9 cellular contexts compared by ENCODE assay signal in genomic region chr14:34018564-34019244, GRCh38.
A peak's percentile ranks its signal among the peaks of the same experiment; 100 is the strongest.
DNase-seq lines count a peak whose midpoint lies in the region; ATAC-seq and TF ChIP-seq lines count a peak whose summit lies in the region.
"Had no signal": no experiment of that assay in that cellular context is flagged by ENCODE, and none has a peak within 500 bp of the region (broad histone marks: within the 10 kb centered on the region; RNA-seq: fewer than 3 reads in every experiment).

No MANE protein-coding gene starts in this region.

- WGBS in testis, 2 donors: 22 to 25% methylated on average over 17 of the region's 17 CpGs

- DNase-seq in BE2C (no peak), NOMO-1 treated with DMSO at 0.1 percent for 48 hours (lab: John Stamatoyannopoulos, UW; ENCODE audit: unreplicated experiment) (peak; percentile 62), Right ventricle myocardium superior (peak; percentile 67), testis (peak; percentile 63), upper lobe of right lung (no peak), Kasumi-1 (lab: John Stamatoyannopoulos, UW) (no peak)

- TF ChIP-seq POLR2A in testis (IDR thresholded peaks at IDR 0.05): no peak

- H3K4me3 ChIP-seq in BE2C (ENCODE audit: low read depth, low read length) (peak overlapping the region; percentile 48), testis (peak overlapping the region; percentile 26 to 33), upper lobe of right lung (no peak overlapping the region)

- H3K27me3 ChIP-seq in BE2C: no peaks in the 10 kb centered on the region
- no peaks in the 10 kb centered on the region for H3K27me3 ChIP-seq in testis
- H3K27me3 ChIP-seq in upper lobe of right lung: no peaks in the 10 kb centered on the region

- ATAC-seq in GM21529 (IDR thresholded peaks at IDR 0.05; ENCODE audit: unreplicated experiment) (peak; percentile 69), Right ventricle myocardium superior (ENCODE audit: poor library complexity) (peak; percentile 90), GM18502 (IDR thresholded peaks at IDR 0.05; ENCODE audit: poor library complexity, unreplicated experiment) (no peak), upper lobe of right lung (no peak)

- intact Hi-C loops in Right ventricle myocardium superior (cut with DNase I): no loop called here
- intact Hi-C loops in testis (cut with DNase I; ENCODE audit: low total_unique reads): no loop called here
- intact Hi-C loops in upper lobe of right lung (cut with DNase I): no loop called here

- no peaks in the 10 kb centered on the region for H3K36me3 ChIP-seq in BE2C
- H3K36me3 ChIP-seq in testis (ENCODE audit: low read depth, missing control alignments): no peaks in the 10 kb centered on the region
- no peaks in the 10 kb centered on the region for H3K36me3 ChIP-seq in upper lobe of right lung

- H3K9me3 ChIP-seq in BE2C: no peaks in the 10 kb centered on the region
- no peaks in the 10 kb centered on the region for H3K9me3 ChIP-seq in testis
- no peaks in the 10 kb centered on the region for H3K9me3 ChIP-seq in upper lobe of right lung

- H3K4me1 ChIP-seq in BE2C: no peaks in the 10 kb centered on the region
- H3K4me1 ChIP-seq in testis: no peaks in the 10 kb centered on the region
- no peaks in the 10 kb centered on the region for H3K4me1 ChIP-seq in upper lobe of right lung

- no peak for TF ChIP-seq CTCF in BE2C (IDR thresholded peaks at IDR 0.05; ENCODE audit: low read depth, low read length)
- no peak for TF ChIP-seq CTCF in testis (IDR thresholded peaks at IDR 0.05)
- TF ChIP-seq CTCF in upper lobe of right lung (IDR thresholded peaks at IDR 0.05): no peak

- H3K27ac ChIP-seq in testis (peak overlapping the region; percentile 56 to 62), upper lobe of right lung (no peak overlapping the region)
- H3K27ac ChIP-seq: VCaP had no signal

Comparison
In these comparisons a context has a peak if more than half of its experiments do, and no peak if none do; other contexts are left out.
1. DNase-seq: peak in NOMO-1 treated with DMSO at 0.1 percent for 48 hours (single experiment), Right ventricle myocardium superior (single experiment) and testis (single experiment); none in BE2C (single experiment), upper lobe of right lung (single experiment) and Kasumi-1 (0 of 2).
2. ATAC-seq: peak in GM21529 (single experiment) and Right ventricle myocardium superior (single experiment); none in GM18502 (single experiment) and upper lobe of right lung (single experiment).